ENCODE assay signal across 10 cellular contexts in the genomic region with DNA sequence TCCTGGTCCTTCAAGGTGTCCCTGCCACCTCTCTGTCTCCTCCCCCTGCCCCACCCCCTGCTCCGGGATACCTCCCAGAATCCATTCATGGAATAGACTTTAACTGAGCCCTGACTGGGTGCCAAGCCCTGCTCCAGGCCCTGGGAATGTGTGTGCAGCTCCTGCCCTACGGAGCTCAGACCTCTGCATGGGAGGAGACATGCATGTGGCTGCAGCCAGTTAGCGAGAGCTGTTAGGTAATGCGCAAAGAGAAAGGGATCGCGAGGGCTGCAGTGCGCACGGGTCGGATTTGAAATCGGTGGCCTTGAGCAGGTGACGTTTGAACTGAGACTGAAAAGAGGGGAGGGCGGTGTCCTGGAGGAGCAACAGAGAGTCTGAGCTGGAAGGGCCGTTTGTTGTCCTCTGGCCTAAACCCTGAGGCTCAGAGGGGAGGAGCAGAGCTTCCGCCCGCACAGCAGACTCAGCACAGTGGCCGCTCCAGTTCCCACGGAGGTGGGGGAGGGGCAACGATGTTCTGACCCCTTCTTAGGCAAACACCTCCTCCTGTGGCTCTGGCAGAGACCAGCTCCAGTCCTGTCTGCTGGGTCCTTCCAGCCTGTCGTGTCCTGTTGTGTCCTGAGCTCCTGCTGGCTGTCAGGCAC. TPM values are rescaled to one million over a fixed set of nuclear protein-coding genes. Genes with fewer than 3 reads are reported as not detected.
DNase-seq lines count a peak whose midpoint lies in the region; ATAC-seq, FAIRE-seq and TF ChIP-seq lines count a peak whose summit lies in the region.
"Had no signal": no experiment of that assay in that cellular context is flagged by ENCODE, and none has a peak within 500 bp of the region (broad histone marks: within the 10 kb centered on the region; RNA-seq: fewer than 3 reads in every experiment).

No MANE protein-coding gene starts in this region.

- BruUV-seq in HepG2 (replicated peaks; lab: Mats Ljungman, UMichigan), result no TSS peak

- peak in 1 of 2 experiments; percentile 49; a peak in 1 of 4 replicates for TF ChIP-seq POLR2A in HepG2 (IDR thresholded peaks at IDR 0.05; ENCODE audit: insufficient read depth in 1 of 2, low read depth in 2 of 2, low read length in 2 of 2)

- TF ChIP-seq CTCF in choroid plexus epithelial cell (conservative IDR thresholded peaks at IDR 0.05; ENCODE audit: low read depth, low read length), result no peak
- TF ChIP-seq CTCF in HepG2 (CRISPR knock-in tag; IDR thresholded peaks at IDR 0.05), result no peak
- no peak for TF ChIP-seq CTCF in type B pancreatic cell (conservative IDR thresholded peaks at IDR 0.05)

- no peaks in the 10 kb centered on the region for H3K27me3 Mint-ChIP-seq in type B pancreatic cell

- peaks cover 56% of the 10 kb centered on the region for H3K4me1 ChIP-seq in HepG2 (ENCODE audit: insufficient read depth, low read length)

- peak overlapping the region; percentile 81 for H3K27ac ChIP-seq in HepG2 (ENCODE audit: extremely low read length, insufficient read depth, low read length)

- in situ Hi-C loops in HepG2 (cut with HindIII; ENCODE audit: extremely low pct_ligation_motif_present, low pct_unique_long_range_greater_than_20kb), result no loop called here

- H3K36me3 Mint-ChIP-seq in type B pancreatic cell, result no peaks in the 10 kb centered on the region

- no peaks in the 10 kb centered on the region for H4K20me1 ChIP-seq in HepG2 (ENCODE audit: insufficient read depth, low read length)

- ATAC-seq in HepG2 (peak; percentile 85), HG02678 (IDR thresholded peaks at IDR 0.05; ENCODE audit: unreplicated experiment) (no peak), HG02623 (IDR thresholded peaks at IDR 0.05; ENCODE audit: unreplicated experiment) (no peak), GM21723 (IDR thresholded peaks at IDR 0.05; ENCODE audit: unreplicated experiment) (no peak)

- H3K27me3 ChIP-seq in HepG2 (ENCODE audit: control insufficient read depth in 1 of 2, insufficient read depth in 2 of 2, low read length in 2 of 2), result peaks cover 0 to 26% of the 10 kb centered on the region in 2 experiments
- H3K27me3 ChIP-seq: upper lobe of left lung had no signal

- intact Hi-C loops in HepG2 (cut with micrococcal nuclease; ENCODE audit: unreplicated experiment), result no loop called here

- no peaks in the 10 kb centered on the region for H3K9me3 ChIP-seq in HepG2 (ENCODE audit: low read length)
- H3K9me3 ChIP-seq: upper lobe of left lung had no signal

- peaks cover 19% of the 10 kb centered on the region for H3K4me1 Mint-ChIP-seq in type B pancreatic cell (ENCODE audit: unreplicated experiment)

- H2AFZ ChIP-seq in HepG2 (ENCODE audit: low read length), result peak overlapping the region; percentile 35

- peak; percentile 21 to 67; a peak in 1 of 4 replicates for TF ChIP-seq EP300 in HepG2 (IDR thresholded peaks at IDR 0.05; ENCODE audit: low read depth in 2 of 2, low read length in 2 of 2)
- no peak for TF ChIP-seq EP300 in HepG2 (CRISPR knock-in tag; IDR thresholded peaks at IDR 0.05; ENCODE audit: borderline replicate concordance)

- TF ChIP-seq RAD21 in HepG2 (CRISPR knock-in tag; IDR thresholded peaks at IDR 0.05), result no peak

- CTCF ChIA-PET in HepG2 (lab: Yijun Ruan, JAX; ENCODE audit: low intra/inter-chr PET ratio, low total read pairs), result no interaction called here

- no peaks in the 10 kb centered on the region for H3K9me3 Mint-ChIP-seq in type B pancreatic cell

- no peaks in the 10 kb centered on the region for H3K79me2 ChIP-seq in HepG2 (ENCODE audit: insufficient read depth, low read length)

- peak overlapping the region; percentile 71 for H3K4me3 Mint-ChIP-seq in type B pancreatic cell

- WGBS in HepG2 (ENCODE audit: low lambda C conversion rate), result 1% methylated on average over 12 of the region's 19 CpGs

- DNase-seq in NCI-H187 treated with DMSO at 0.1 percent for 48 hours (lab: John Stamatoyannopoulos, UW), result peak; percentile 19
- DNase-seq in choroid plexus epithelial cell (ENCODE audit: low read depth), result peak; percentile 38
- DNase-seq in HepG2 (ENCODE audit: low spot score), result peak; percentile 89
- no peak for DNase-seq in type B pancreatic cell (ENCODE audit: extremely low spot score, unreplicated experiment)
- DNase-seq: central memory CD4-positive, alpha-beta T cell; T1000 had no signal

- peak overlapping the region; percentile 32 for H3K4me3 ChIP-seq in choroid plexus epithelial cell (ENCODE audit: low read depth, low read length)
- H3K4me3 ChIP-seq in HepG2 (replicated peaks in 1 of 3; ENCODE audit: insufficient read depth in 1 of 3, low read depth in 2 of 3, low read length in 3 of 3), result peak overlapping the region; percentile 39 to 63 (median 46)
- H3K4me3 ChIP-seq: upper lobe of left lung had no signal

- POLR2A ChIA-PET in HepG2 (lab: Yijun Ruan, JAX), result interaction anchor here (0.7 to 1.4 kb wide), 10 partner anchors 10 to 178 kb away, joined by 3 to 7 read pairs (median 3); a partner anchor contains a TSS

- H3K27ac Mint-ChIP-seq in type B pancreatic cell, result peak overlapping the region; percentile 66

- no peaks in the 10 kb centered on the region for H3K36me3 ChIP-seq in HepG2 (replicated peaks in 1 of 2; ENCODE audit: control insufficient read depth in 1 of 2, insufficient read depth in 2 of 2, low read length in 2 of 2)
- H3K36me3 ChIP-seq: upper lobe of left lung had no signal

- peak overlapping the region; percentile 36 for H3K9ac ChIP-seq in HepG2 (ENCODE audit: insufficient read depth, low read depth, low read length)

- peak overlapping the region; percentile 88 for H3K4me2 ChIP-seq in HepG2 (ENCODE audit: low read depth, low read length)

- peak; percentile 93 for FAIRE-seq in HepG2 (lab: Jason Lieb, UNC)

RNA-seq across cellular contexts. Expression of a gene that starts 19.8 kb away (rescaled TPM):
- total RNA-seq in HepG2 (2016; rRNA removed; fragmentation: Illumina TruSeq; extraction: Trizol) (not detected in 2 replicates), type B pancreatic cell (ENCODE audit: low replicate concordance) (3.2 and 10.0 TPM in 2 replicates)
- total RNA-seq in HepG2 (2016; cell fraction: cytosol; rRNA removed; fragmentation: Illumina TruSeq; extraction: Trizol; ENCODE audit: low read depth), result not detected in 2 replicates
- not detected in 2 replicates for total RNA-seq in HepG2 (2016; cell fraction: insoluble cytoplasmic fraction; rRNA removed; fragmentation: Illumina TruSeq; extraction: Trizol)
- total RNA-seq in HepG2 (2016; cell fraction: membrane; rRNA removed; fragmentation: Illumina TruSeq; extraction: Trizol), result not detected in 2 replicates
- total RNA-seq in HepG2 (2016; cell fraction: nucleus; rRNA removed; fragmentation: Illumina TruSeq; extraction: Trizol), result not detected in 2 replicates
- not detected in 2 replicates for polyA plus RNA-seq in HepG2 (2011; rRNA removed)
- not detected in 2 replicates for polyA plus RNA-seq in HepG2 (2011; cell fraction: cytosol; rRNA removed)
- polyA plus RNA-seq in HepG2 (2011; cell fraction: nucleus; rRNA removed), result not detected in 2 replicates
- polyA plus RNA-seq in HepG2 (2012), result not detected in 2 replicates
- not detected in 2 replicates for polyA plus RNA-seq in HepG2 (2016; cell fraction: cytosol; fragmentation: Illumina TruSeq; extraction: Trizol; ENCODE audit: low read depth)
- polyA plus RNA-seq in HepG2 (2016; cell fraction: insoluble cytoplasmic fraction; fragmentation: Illumina TruSeq; extraction: Trizol; ENCODE audit: low read depth), result not detected in 2 replicates
- not detected in 2 replicates for polyA plus RNA-seq in HepG2 (2016; cell fraction: membrane; fragmentation: Illumina TruSeq; extraction: Trizol; ENCODE audit: low read depth)
- not detected in 2 replicates for polyA plus RNA-seq in HepG2 (2016; cell fraction: nucleus; fragmentation: Illumina TruSeq; extraction: Trizol; ENCODE audit: insufficient read depth, low read depth)
- polyA minus RNA-seq in HepG2 (2011; rRNA and poly(A)+ RNA removed; ENCODE audit: low replicate concordance), result not detected in 2 replicates
- not detected in 2 replicates for polyA minus RNA-seq in HepG2 (2011; cell fraction: cytosol; rRNA and poly(A)+ RNA removed)
- polyA minus RNA-seq in HepG2 (2011; cell fraction: nucleus; rRNA and poly(A)+ RNA removed), result not detected in 2 replicates

RNA-seq across cellular contexts. Expression of a gene that starts 58.8 kb away (rescaled TPM):
- 44.2 and 53.3 TPM in 2 replicates for total RNA-seq in HepG2 (2016; rRNA removed; fragmentation: Illumina TruSeq; extraction: Trizol)
- total RNA-seq in HepG2 (2016; cell fraction: cytosol; rRNA removed; fragmentation: Illumina TruSeq; extraction: Trizol; ENCODE audit: low read depth), result 30.3 and 32.6 TPM in 2 replicates
- 44.0 and 50.9 TPM in 2 replicates for total RNA-seq in HepG2 (2016; cell fraction: insoluble cytoplasmic fraction; rRNA removed; fragmentation: Illumina TruSeq; extraction: Trizol)
- 39.7 and 41.1 TPM in 2 replicates for total RNA-seq in HepG2 (2016; cell fraction: membrane; rRNA removed; fragmentation: Illumina TruSeq; extraction: Trizol)
- total RNA-seq in HepG2 (2016; cell fraction: nucleus; rRNA removed; fragmentation: Illumina TruSeq; extraction: Trizol), result 25.6 and 36.2 TPM in 2 replicates
- polyA plus RNA-seq in HepG2 (2011; rRNA removed), result 70.4 and 70.5 TPM in 2 replicates
- polyA plus RNA-seq in HepG2 (2011; cell fraction: cytosol; rRNA removed), result 81.8 and 87.8 TPM in 2 replicates
- 26.5 and 33.7 TPM in 2 replicates for polyA plus RNA-seq in HepG2 (2011; cell fraction: nucleus; rRNA removed)
- 25.1 and 33.9 TPM in 2 replicates for polyA plus RNA-seq in HepG2 (2012)
- polyA plus RNA-seq in HepG2 (2016; cell fraction: cytosol; fragmentation: Illumina TruSeq; extraction: Trizol; ENCODE audit: low read depth), result 25.0 and 26.0 TPM in 2 replicates
- polyA plus RNA-seq in HepG2 (2016; cell fraction: insoluble cytoplasmic fraction; fragmentation: Illumina TruSeq; extraction: Trizol; ENCODE audit: low read depth), result 65.1 and 67.8 TPM in 2 replicates
- polyA plus RNA-seq in HepG2 (2016; cell fraction: membrane; fragmentation: Illumina TruSeq; extraction: Trizol; ENCODE audit: low read depth), result 38.0 and 41.3 TPM in 2 replicates
- polyA plus RNA-seq in HepG2 (2016; cell fraction: nucleus; fragmentation: Illumina TruSeq; extraction: Trizol; ENCODE audit: insufficient read depth, low read depth), result 48.1 and 64.5 TPM in 2 replicates
- 102 and 166 TPM in 2 replicates for polyA minus RNA-seq in HepG2 (2011; rRNA and poly(A)+ RNA removed; ENCODE audit: low replicate concordance)
- polyA minus RNA-seq in HepG2 (2011; cell fraction: cytosol; rRNA and poly(A)+ RNA removed), result 21.2 and 24.1 TPM in 2 replicates
- polyA minus RNA-seq in HepG2 (2011; cell fraction: nucleus; rRNA and poly(A)+ RNA removed), result 54.1 and 63.3 TPM in 2 replicates
- total RNA-seq in type B pancreatic cell (ENCODE audit: low replicate concordance), result 41.7 and 49.8 TPM in 2 replicates

RNA-seq across cellular contexts. Expression of a gene that starts 59.0 kb away (rescaled TPM):
- total RNA-seq in HepG2 (2016; rRNA removed; fragmentation: Illumina TruSeq; extraction: Trizol) (29.4 and 34.1 TPM in 2 replicates), type B pancreatic cell (ENCODE audit: low replicate concordance) (86.9 and 129 TPM in 2 replicates)
- 7.3 and 8.6 TPM in 2 replicates for total RNA-seq in HepG2 (2016; cell fraction: cytosol; rRNA removed; fragmentation: Illumina TruSeq; extraction: Trizol; ENCODE audit: low read depth)
- 25.4 and 37.8 TPM in 2 replicates for total RNA-seq in HepG2 (2016; cell fraction: insoluble cytoplasmic fraction; rRNA removed; fragmentation: Illumina TruSeq; extraction: Trizol)
- total RNA-seq in HepG2 (2016; cell fraction: membrane; rRNA removed; fragmentation: Illumina TruSeq; extraction: Trizol), result 19.4 and 20.2 TPM in 2 replicates
- total RNA-seq in HepG2 (2016; cell fraction: nucleus; rRNA removed; fragmentation: Illumina TruSeq; extraction: Trizol), result 48.4 and 51.2 TPM in 2 replicates
- 36.8 and 40.6 TPM in 2 replicates for polyA plus RNA-seq in HepG2 (2011; rRNA removed)
- 16.4 and 19.7 TPM in 2 replicates for polyA plus RNA-seq in HepG2 (2011; cell fraction: cytosol; rRNA removed)
- 110 and 125 TPM in 2 replicates for polyA plus RNA-seq in HepG2 (2011; cell fraction: nucleus; rRNA removed)
- 47.5 and 48.9 TPM in 2 replicates for polyA plus RNA-seq in HepG2 (2012)
- polyA plus RNA-seq in HepG2 (2016; cell fraction: cytosol; fragmentation: Illumina TruSeq; extraction: Trizol; ENCODE audit: low read depth), result 3.7 and 4.1 TPM in 2 replicates
- polyA plus RNA-seq in HepG2 (2016; cell fraction: insoluble cytoplasmic fraction; fragmentation: Illumina TruSeq; extraction: Trizol; ENCODE audit: low read depth), result 36.9 and 49.6 TPM in 2 replicates
- 13.1 and 15.0 TPM in 2 replicates for polyA plus RNA-seq in HepG2 (2016; cell fraction: membrane; fragmentation: Illumina TruSeq; extraction: Trizol; ENCODE audit: low read depth)
- 151 and 159 TPM in 2 replicates for polyA plus RNA-seq in HepG2 (2016; cell fraction: nucleus; fragmentation: Illumina TruSeq; extraction: Trizol; ENCODE audit: insufficient read depth, low read depth)
- polyA minus RNA-seq in HepG2 (2011; rRNA and poly(A)+ RNA removed; ENCODE audit: low replicate concordance), result 43.6 and 128 TPM in 2 replicates
- 14.5 and 17.3 TPM in 2 replicates for polyA minus RNA-seq in HepG2 (2011; cell fraction: cytosol; rRNA and poly(A)+ RNA removed)
- 56.7 and 63.0 TPM in 2 replicates for polyA minus RNA-seq in HepG2 (2011; cell fraction: nucleus; rRNA and poly(A)+ RNA removed)
